32 cellular contexts compared by ENCODE assay signal in genomic region chr3:2879587-2879986, GRCh38.
"Had no signal": no experiment of that assay in that cellular context is flagged by ENCODE, and none has a peak within 500 bp of the region (broad histone marks: within the 10 kb centered on the region; RNA-seq: fewer than 3 reads in every experiment).

No MANE protein-coding gene starts in this region.

- H3K27ac ChIP-seq: neutrophil, parathyroid adenoma, psoas muscle, skin epidermis, spleen, suprapubic skin, testis, tibial artery, transverse colon, upper lobe of right lung, uterus had no signal

- H3K27ac Mint-ChIP-seq: naive thymus-derived CD4-positive, alpha-beta T cell; natural killer cell; nephron progenitor cell; progenitor cell of endocrine pancreas; stimulated activated memory B cell treated with anti-CD40 and anti-IgM and Interleukin-4, amounts not matched to agents 10 μg/mL and 1 μg/mL and 100 μg/mL, for 72 hours; stimulated activated naive CD8-positive, alpha-beta T cell treated with anti-CD3 and anti-CD28 coated beads, Interleukin-15, amount 100 ng/mL, for 72 hours; type B pancreatic cell had no signal

- H3K27me3 Mint-ChIP-seq: progenitor cell of endocrine pancreas; stimulated activated memory B cell treated with anti-CD40 and anti-IgM and Interleukin-4, amounts not matched to agents 10 μg/mL and 1 μg/mL and 100 μg/mL, for 72 hours; stimulated activated naive CD8-positive, alpha-beta T cell treated with anti-CD3 and anti-CD28 coated beads, Interleukin-15, amount 100 ng/mL, for 72 hours; type B pancreatic cell had no signal

- H2AFZ ChIP-seq: parathyroid adenoma had no signal

- ATAC-seq: naive thymus-derived CD4-positive, alpha-beta T cell; natural killer cell; psoas muscle; sciatic nerve; stimulated activated memory B cell treated with anti-CD40 and anti-IgM and Interleukin-4, amounts not matched to agents 10 μg/mL and 1 μg/mL and 100 μg/mL, for 72 hours; stimulated activated naive CD8-positive, alpha-beta T cell treated with anti-CD3 and anti-CD28 coated beads, Interleukin-15, amount 100 ng/mL, for 72 hours; stimulated activated naive CD8-positive, alpha-beta T cell treated with anti-CD3 and anti-CD28 coated beads, Interleukin-15, Interleukin-2, amounts not matched to agents 100 U/mL and 50 U/mL, for 24 hours; upper lobe of right lung had no signal

- H3K36me3 ChIP-seq: neutrophil, spleen, suprapubic skin, tibial artery, transverse colon, upper lobe of right lung, uterus had no signal

- H3K4me3 Mint-ChIP-seq: naive thymus-derived CD4-positive, alpha-beta T cell; natural killer cell; nephron progenitor cell; neural crest cell; stimulated activated memory B cell treated with anti-CD40 and anti-IgM and Interleukin-4, amounts not matched to agents 10 μg/mL and 1 μg/mL and 100 μg/mL, for 72 hours; stimulated activated naive CD8-positive, alpha-beta T cell treated with anti-CD3 and anti-CD28 coated beads, Interleukin-15, amount 100 ng/mL, for 72 hours; type B pancreatic cell had no signal

- H3K4me1 Mint-ChIP-seq: naive thymus-derived CD4-positive, alpha-beta T cell; natural killer cell; nephron progenitor cell; stimulated activated memory B cell treated with anti-CD40 and anti-IgM and Interleukin-4, amounts not matched to agents 10 μg/mL and 1 μg/mL and 100 μg/mL, for 72 hours; stimulated activated naive CD8-positive, alpha-beta T cell treated with anti-CD3 and anti-CD28 coated beads, Interleukin-15, amount 100 ng/mL, for 72 hours had no signal

- H3K4me1 ChIP-seq: parathyroid adenoma, psoas muscle, spleen, suprapubic skin, testis, upper lobe of right lung, uterus had no signal

- DNase-seq: naive thymus-derived CD4-positive, alpha-beta T cell; natural killer cell; nephron progenitor cell; nucleus accumbens; posterior cingulate gyrus; psoas muscle; right cardiac atrium; spleen; stimulated activated CD4-positive, alpha-beta T cell treated with anti-CD3 and anti-CD28 coated beads, Interleukin-12 subunit alpha, Interleukin-12 subunit beta, amount 100 ng/mL, for 4 hours; stimulated activated CD4-positive, alpha-beta T cell treated with anti-CD3 and anti-CD28 coated beads, Interleukin-1b, Interleukin-23, amount 100 ng/mL, for 48 hours; stimulated activated CD4-positive, alpha-beta T cell treated with anti-CD3 and anti-CD28 coated beads, Interleukin-4, amount 100 ng/mL, for 1 hour; stimulated activated CD4-positive, alpha-beta T cell treated with anti-CD3 and anti-CD28 coated beads, Interleukin-4, amount 100 ng/mL, for 4 hours; stimulated activated CD8-positive, alpha-beta memory T cell treated with anti-CD3 and anti-CD28 coated beads, Interleukin-4, amount 100 ng/mL, for 48 hours; stimulated activated naive CD4-positive, alpha-beta T cell; stimulated activated naive CD8-positive, alpha-beta T cell treated with anti-CD3 and anti-CD28 coated beads, Interleukin-15, amount 100 ng/mL, for 72 hours; stimulated activated naive CD8-positive, alpha-beta T cell treated with anti-CD3 and anti-CD28 coated beads, Interleukin-15, Interleukin-2, amounts not matched to agents 100 U/mL and 50 U/mL, for 24 hours; substantia nigra; testis; tibial artery; transverse colon; upper lobe of right lung; uterus had no signal

- H3K4me3 ChIP-seq: psoas muscle, skin epidermis, smooth muscle cell, spleen, suprapubic skin, testis, tibial artery, transverse colon, upper lobe of right lung, uterus had no signal

- H3K79me2 ChIP-seq: parathyroid adenoma had no signal

- H3K9me3 Mint-ChIP-seq: naive thymus-derived CD4-positive, alpha-beta T cell; natural killer cell; nephron progenitor cell; stimulated activated naive CD8-positive, alpha-beta T cell treated with anti-CD3 and anti-CD28 coated beads, Interleukin-15, amount 100 ng/mL, for 72 hours; type B pancreatic cell had no signal

- H3K9ac ChIP-seq: parathyroid adenoma had no signal

- H3K9me3 ChIP-seq: neutrophil, psoas muscle, spleen, suprapubic skin, testis, tibial artery, transverse colon, upper lobe of right lung, uterus had no signal

- H3K27me3 ChIP-seq: neutrophil, spleen, suprapubic skin, testis, tibial artery, transverse colon, upper lobe of right lung, uterus had no signal

- H3K36me3 Mint-ChIP-seq: naive thymus-derived CD4-positive, alpha-beta T cell; natural killer cell; stimulated activated memory B cell treated with anti-CD40 and anti-IgM and Interleukin-4, amounts not matched to agents 10 μg/mL and 1 μg/mL and 100 μg/mL, for 72 hours; type B pancreatic cell had no signal
